In genomic region chr2:191218292-191218898, GRCh38 we compare ENCODE assay signal across 8 cellular contexts. TPM values are rescaled to one million over a fixed set of nuclear protein-coding genes. Genes with fewer than 3 reads are reported as not detected.
DNase-seq lines count a peak whose midpoint lies in the region; ATAC-seq, FAIRE-seq and TF ChIP-seq lines count a peak whose summit lies in the region.

No MANE protein-coding gene starts in this region.

- peaks cover 19% of the 10 kb centered on the region for H3K4me1 Mint-ChIP-seq in astrocyte (ENCODE audit: low read depth, unreplicated experiment)

- H3K4me3 Mint-ChIP-seq in astrocyte (ENCODE audit: unreplicated experiment), result no peak overlapping the region

- H3K9me3 ChIP-seq in OCI-LY7 (ENCODE audit: low read length) (no peaks in the 10 kb centered on the region), astrocyte (ENCODE audit: insufficient read depth, low read depth, low read length) (no peaks in the 10 kb centered on the region), iPS-20b (ENCODE audit: insufficient read depth, low read depth, low read length) (no peaks in the 10 kb centered on the region)

- H3K4me2 ChIP-seq in OCI-LY7 (ENCODE audit: low read length) (no peak overlapping the region), astrocyte (ENCODE audit: low read length) (peak overlapping the region; percentile 57)

- H3K79me2 ChIP-seq in OCI-LY7 (ENCODE audit: insufficient read depth, low read depth, low read length) (no peaks in the 10 kb centered on the region), astrocyte (ENCODE audit: insufficient read depth, low read length) (no peaks in the 10 kb centered on the region)

- no peaks in the 10 kb centered on the region for H3K36me3 ChIP-seq in OCI-LY7 (ENCODE audit: insufficient read depth, low read length)
- H3K36me3 ChIP-seq in astrocyte (ENCODE audit: insufficient read depth, low read length), result no peaks in the 10 kb centered on the region
- H3K36me3 ChIP-seq in iPS-20b (ENCODE audit: insufficient read depth, low read depth, low read length), result no peaks in the 10 kb centered on the region

- peak overlapping the region; percentile 61 for H3K9ac ChIP-seq in astrocyte (ENCODE audit: low read length)
- peak overlapping the region; percentile 46; the same call in 1 of the 2 replicates for H3K9ac ChIP-seq in iPS-20b (ENCODE audit: low read depth, low read length)

- TF ChIP-seq CTCF in OCI-LY7 (conservative IDR thresholded peaks at IDR 0.05; ENCODE audit: low read length), result peak; percentile 89
- peak; percentile 80 for TF ChIP-seq CTCF in astrocyte (IDR thresholded peaks at IDR 0.05; ENCODE audit: insufficient read depth, low read depth, low read length)

- peak overlapping the region; percentile 85 for H3K27ac Mint-ChIP-seq in astrocyte (ENCODE audit: unreplicated experiment)

- intact Hi-C loops in OCI-LY7 (cut with micrococcal nuclease; ENCODE audit: unreplicated experiment), result loop anchor here (5.0 kb wide), 1 partner anchor 304 kb away; no protein-coding TSS in a partner anchor

- H2AFZ ChIP-seq in OCI-LY7 (ENCODE audit: low read length), result peak overlapping the region; percentile 23; the same call in 1 of the 2 replicates
- no peak overlapping the region for H2AFZ ChIP-seq in astrocyte (ENCODE audit: low read depth, low read length)

- FAIRE-seq in astrocyte (lab: Jason Lieb, UNC), result peak; percentile 95

- H3K27me3 ChIP-seq in astrocyte (ENCODE audit: insufficient read depth, low read length), result no peaks in the 10 kb centered on the region
- H3K27me3 ChIP-seq in iPS-20b (ENCODE audit: insufficient read depth, low read length), result no peaks in the 10 kb centered on the region

- H3K9me3 Mint-ChIP-seq in astrocyte (ENCODE audit: unreplicated experiment), result no peaks in the 10 kb centered on the region

- no peak overlapping the region for H3K27ac ChIP-seq in OCI-LY7 (ENCODE audit: low read depth, low read length, poor library complexity, severe bottlenecking)
- peak overlapping the region; percentile 70 for H3K27ac ChIP-seq in astrocyte (ENCODE audit: low read depth, low read length)
- H3K27ac ChIP-seq in iPS-20b (ENCODE audit: low read length), result no peak overlapping the region

- H4K20me1 ChIP-seq in OCI-LY7 (ENCODE audit: insufficient read depth, low read length) (no peaks in the 10 kb centered on the region), astrocyte (ENCODE audit: insufficient read depth, low read length) (no peaks in the 10 kb centered on the region)

- H3K9me2 ChIP-seq in OCI-LY7 (ENCODE audit: insufficient read depth, low read length), result no peaks in the 10 kb centered on the region

- DNase-seq in ACHN (peak; percentile 91), OCI-LY7 (ENCODE audit: low spot score) (peak; percentile 57), astrocyte (ENCODE audit: low read depth) (peak; percentile 79)
- DNase-seq in stimulated activated CD4-positive, alpha-beta T cell treated with anti-CD3 and anti-CD28 coated beads, Interleukin-2, amount 100 ng/mL, for 24 hours, result peak; percentile 54 to 55

- H3K36me3 Mint-ChIP-seq in astrocyte (ENCODE audit: low read depth, unreplicated experiment), result no peaks in the 10 kb centered on the region

- in situ Hi-C loops in ACHN (cut with HindIII; ENCODE audit: low pct_ligation_motif_present, low pct_unique_long_range_greater_than_20kb, low sequenced_read_pairs), result no loop called here

- no TSS peak for BruUV-seq in OCI-LY7 (replicated peaks; lab: Mats Ljungman, UMichigan)

- POLR2A ChIA-PET in OCI-LY7 (lab: Charles Lee), result interaction anchor here (0.5 to 0.9 kb wide), 3 partner anchors 49 to 847 kb away, joined by 3 to 5 read pairs (median 3); no protein-coding TSS in a partner anchor

- CTCF ChIA-PET in OCI-LY7 (lab: Charles Lee; ENCODE audit: unreplicated experiment), result no interaction called here

- no peaks in the 10 kb centered on the region for H3K27me3 Mint-ChIP-seq in astrocyte (ENCODE audit: low read depth, unreplicated experiment)

- H3K4me1 ChIP-seq in OCI-LY7 (ENCODE audit: insufficient read depth, low read length, poor library complexity, severe bottlenecking) (no peaks in the 10 kb centered on the region), astrocyte (ENCODE audit: insufficient read depth, low read length) (peaks cover 16% of the 10 kb centered on the region), iPS-20b (ENCODE audit: insufficient read depth, low read length) (peaks cover 8% of the 10 kb centered on the region; the same call in 1 of the 2 replicates)

- ATAC-seq in GM18502 (IDR thresholded peaks at IDR 0.05; ENCODE audit: poor library complexity, unreplicated experiment) (peak; percentile 65), HG03520 (IDR thresholded peaks at IDR 0.05; ENCODE audit: unreplicated experiment) (peak; percentile 50), GM21786 (IDR thresholded peaks at IDR 0.05; ENCODE audit: unreplicated experiment) (no peak)

- H3K4me3 ChIP-seq in OCI-LY7 (ENCODE audit: low read depth, low read length, poor library complexity, severe bottlenecking), result no peak overlapping the region
- no peak overlapping the region for H3K4me3 ChIP-seq in astrocyte (ENCODE audit: insufficient read depth, low read depth, low read length)
- no peak overlapping the region for H3K4me3 ChIP-seq in iPS-20b (ENCODE audit: low read length)

RNA-seq across cellular contexts. Expression of gene MYO1B, which starts 26.8 kb away (rescaled TPM):
- total RNA-seq in OCI-LY7 (2014; rRNA removed; shearing (Covaris generic)), result not detected in 2 replicates
- not detected in 2 replicates for total RNA-seq in OCI-LY7 (2022)
- total RNA-seq in astrocyte, result 95.7 TPM in 2 replicates

Comparison
In these comparisons a context has a peak if more than half of its experiments do, and no peak if none do; other contexts are left out.
1. RNA of gene MYO1B, which starts 26.8 kb away (total RNA-seq): 95.7 TPM in astrocyte; not detected in OCI-LY7; every median in the first group is over 10 times any median in the second.
2. Peak in every context shown above with its lines, with median percentiles within 50 percentile points of each other: DNase-seq.